In the genomic region with DNA sequence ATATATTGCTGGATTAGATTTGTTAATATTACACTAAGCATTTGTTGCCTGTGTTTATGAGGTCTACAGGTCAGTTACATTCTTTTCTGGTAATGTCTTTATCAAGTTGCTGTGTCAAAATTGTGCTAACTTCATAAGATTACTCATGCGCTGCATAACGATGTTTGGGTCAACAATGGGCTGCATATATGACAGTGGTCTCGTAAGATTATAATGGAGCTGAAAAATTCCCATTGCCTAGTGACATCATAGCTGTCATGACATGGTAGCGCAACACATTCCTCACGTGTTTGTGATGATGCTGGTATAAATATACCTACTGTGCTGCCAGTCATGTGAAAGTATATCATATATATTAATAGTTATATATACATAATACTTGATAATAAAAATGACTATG, we compare ENCODE assay signal across 10 cellular contexts.
"Had no signal": no experiment of that assay in that cellular context is flagged by ENCODE, and none has a peak within 500 bp of the region (broad histone marks: within the 10 kb centered on the region; RNA-seq: fewer than 3 reads in every experiment).

No MANE protein-coding gene starts in this region.

- H3K4me3 ChIP-seq: GM23248, HAP-1, K562 had no signal

- H3K4me1 ChIP-seq: HAP-1 had no signal

- H3K4me3 Mint-ChIP-seq: HFFc6 had no signal

- H3K9ac ChIP-seq: GM23248 had no signal

- H3K27ac ChIP-seq: GM23248, HL-60 had no signal

- ATAC-seq: HCT116, K562 had no signal

- H3K9me3 ChIP-seq: HAP-1 had no signal

- FAIRE-seq: K562 had no signal

- H3K27ac Mint-ChIP-seq: HFFc6 had no signal

- H3K9me3 Mint-ChIP-seq: HFFc6 had no signal

- DNase-seq: GM23248, GOT3, H7, HFFc6, IMR-90, KG1 had no signal

- H2AFZ ChIP-seq: GM23248 had no signal
